ENCODE assay signal across 9 cellular contexts in genomic region chr2:179239194-179239593, GRCh38. TPM values are rescaled to one million over a fixed set of nuclear protein-coding genes. Genes with fewer than 3 reads are reported as not detected.
DNase-seq lines count a peak whose midpoint lies in the region; ATAC-seq and TF ChIP-seq lines count a peak whose summit lies in the region.
"Had no signal": no experiment of that assay in that cellular context is flagged by ENCODE, and none has a peak within 500 bp of the region (broad histone marks: within the 10 kb centered on the region; RNA-seq: fewer than 3 reads in every experiment).

No MANE protein-coding gene starts in this region.

- peaks cover 2% of the 10 kb centered on the region for H3K27me3 Mint-ChIP-seq in activated CD4-positive, alpha-beta T cell treated with anti-CD3 and anti-CD28 coated beads for 36 hours
- no peaks in the 10 kb centered on the region for H3K27me3 Mint-ChIP-seq in immature natural killer cell (ENCODE audit: low read depth in 3 of 3)

- TF ChIP-seq POLR2A in stomach (IDR thresholded peaks at IDR 0.05), result no peak

- H3K27ac ChIP-seq in stomach, result peak overlapping the region in 2 of 5 donors; percentile 29 to 48

- no peaks in the 10 kb centered on the region for H3K27me3 ChIP-seq in stomach

- CTCF ChIA-PET in activated CD4-positive, alpha-beta T cell treated with anti-CD3 and anti-CD28 coated beads for 36 hours (lab: Charles Lee), result interaction anchor here (0.6 to 1.9 kb wide), 8 partner anchors 9 to 343 kb away, joined by 3 to 7 read pairs (median 3); no protein-coding TSS in a partner anchor

- TF ChIP-seq CTCF in stomach (IDR thresholded peaks at IDR 0.05), result no peak

- H3K9me3 ChIP-seq in stomach, result no peaks in the 10 kb centered on the region

- H3K4me1 Mint-ChIP-seq in activated CD4-positive, alpha-beta T cell treated with anti-CD3 and anti-CD28 coated beads for 36 hours, result peaks cover 39% of the 10 kb centered on the region
- H3K4me1 Mint-ChIP-seq in immature natural killer cell, result peaks cover 17 to 38% of the 10 kb centered on the region in 2 donors

- no peak for DNase-seq in activated CD4-positive, alpha-beta T cell treated with anti-CD3 and anti-CD28 coated beads for 36 hours
- DNase-seq in activated CD4-positive, alpha-beta T cell treated with anti-CD3 and anti-CD28 coated beads, Interleukin-2, amount 50 U/mL, for 4 hours, result no peak
- DNase-seq in SW480 (ENCODE audit: low spot score) (peak; percentile 71), renal cortical epithelial cell (ENCODE audit: low read depth) (peak; percentile 83), stomach (no peak), immature natural killer cell (no peak)
- DNase-seq in stimulated activated CD4-positive, alpha-beta T cell treated with anti-CD3 and anti-CD28 coated beads, Interleukin-4, amount 100 ng/mL, for 1 hour, result no peak
- DNase-seq: HFFc6 had no signal

- H3K36me3 ChIP-seq in stomach, result no peaks in the 10 kb centered on the region

- no peak overlapping the region for H3K4me3 ChIP-seq in stomach

- peaks cover 3% of the 10 kb centered on the region for H3K9me3 Mint-ChIP-seq in activated CD4-positive, alpha-beta T cell treated with anti-CD3 and anti-CD28 coated beads for 36 hours (ENCODE audit: low read depth)
- H3K9me3 Mint-ChIP-seq in immature natural killer cell, result peaks cover 0 to 4% (median 0%) of the 10 kb centered on the region in 6 donors
- H3K9me3 Mint-ChIP-seq: HFFc6 had no signal

- no peak overlapping the region for H3K4me3 Mint-ChIP-seq in activated CD4-positive, alpha-beta T cell treated with anti-CD3 and anti-CD28 coated beads for 36 hours
- H3K4me3 Mint-ChIP-seq in immature natural killer cell, result no peak overlapping the region
- H3K4me3 Mint-ChIP-seq: HFFc6 had no signal

- no peak overlapping the region for H3K27ac Mint-ChIP-seq in activated CD4-positive, alpha-beta T cell treated with anti-CD3 and anti-CD28 coated beads for 36 hours
- H3K27ac Mint-ChIP-seq in immature natural killer cell, result no peak overlapping the region
- H3K27ac Mint-ChIP-seq: HFFc6 had no signal

- ATAC-seq in activated CD4-positive, alpha-beta T cell treated with anti-CD3 and anti-CD28 coated beads for 36 hours, result peak; percentile 88
- peak; percentile 86 for ATAC-seq in HG02852 (IDR thresholded peaks at IDR 0.05; ENCODE audit: unreplicated experiment)

- POLR2A ChIA-PET in activated CD4-positive, alpha-beta T cell treated with anti-CD3 and anti-CD28 coated beads for 36 hours (lab: Charles Lee), result interaction anchor here (0.6 kb wide), 1 partner anchor 854 kb away, joined by 6 read pairs; no protein-coding TSS in a partner anchor

- TF ChIP-seq EP300 in stomach (IDR thresholded peaks at IDR 0.05), result no peak

- H3K4me1 ChIP-seq in stomach, result peaks cover 0 to 68% (median 21%) of the 10 kb centered on the region in 4 donors

- H3K36me3 Mint-ChIP-seq in activated CD4-positive, alpha-beta T cell treated with anti-CD3 and anti-CD28 coated beads for 36 hours (ENCODE audit: low read depth), result no peaks in the 10 kb centered on the region
- H3K36me3 Mint-ChIP-seq in immature natural killer cell, result no peaks in the 10 kb centered on the region

- intact Hi-C loops in activated CD4-positive, alpha-beta T cell treated with anti-CD3 and anti-CD28 coated beads for 36 hours (cut with DNase I, micrococcal nuclease), result loop anchor here in 1 of 2 experiments (2.0 to 5.0 kb wide), 2 partner anchors 26 to 207 kb away; partner anchors contain the start of gene SESTD1
- intact Hi-C loops in stomach (cut with DNase I; ENCODE audit: low total_unique reads), result no loop called here

RNA-seq across cellular contexts. Expression of gene SESTD1, which starts 25.4 kb away (rescaled TPM):
- 1 to 10 TPM; 9.4 to 9.6 TPM for total RNA-seq in activated CD4-positive, alpha-beta T cell treated with anti-CD3 and anti-CD28 coated beads for 36 hours
- total RNA-seq in renal cortical epithelial cell (21.4 and 51.1 TPM in 2 replicates), stomach (100 to 1,000 TPM in 1 of 5 donors, 10 to 100 TPM in 4; 13.4 to 159 (median 51.1) TPM)
- polyA plus RNA-seq in stomach (10 to 100 TPM in 2 of 3 donors, 1 to 10 TPM in 1; 7.4 to 15.3 (median 12.7) TPM), immature natural killer cell (1 to 10 TPM; 2.3 to 7.9 (median 6.6) TPM)

Comparison
In these comparisons a context has a peak if more than half of its experiments do, and no peak if none do; other contexts are left out.
1. DNase-seq: peak in SW480 (single experiment) and renal cortical epithelial cell (single experiment); none in activated CD4-positive, alpha-beta T cell treated with anti-CD3 and anti-CD28 coated beads for 36 hours (single experiment), activated CD4-positive, alpha-beta T cell treated with anti-CD3 and anti-CD28 coated beads, Interleukin-2, amount 50 U/mL, for 4 hours (0 of 2), stomach (single experiment), stimulated activated CD4-positive, alpha-beta T cell treated with anti-CD3 and anti-CD28 coated beads, Interleukin-4, amount 100 ng/mL, for 1 hour (single experiment) and immature natural killer cell (0 of 3).